Comparison of ENCODE assay signal across 8 cellular contexts in the genomic region with DNA sequence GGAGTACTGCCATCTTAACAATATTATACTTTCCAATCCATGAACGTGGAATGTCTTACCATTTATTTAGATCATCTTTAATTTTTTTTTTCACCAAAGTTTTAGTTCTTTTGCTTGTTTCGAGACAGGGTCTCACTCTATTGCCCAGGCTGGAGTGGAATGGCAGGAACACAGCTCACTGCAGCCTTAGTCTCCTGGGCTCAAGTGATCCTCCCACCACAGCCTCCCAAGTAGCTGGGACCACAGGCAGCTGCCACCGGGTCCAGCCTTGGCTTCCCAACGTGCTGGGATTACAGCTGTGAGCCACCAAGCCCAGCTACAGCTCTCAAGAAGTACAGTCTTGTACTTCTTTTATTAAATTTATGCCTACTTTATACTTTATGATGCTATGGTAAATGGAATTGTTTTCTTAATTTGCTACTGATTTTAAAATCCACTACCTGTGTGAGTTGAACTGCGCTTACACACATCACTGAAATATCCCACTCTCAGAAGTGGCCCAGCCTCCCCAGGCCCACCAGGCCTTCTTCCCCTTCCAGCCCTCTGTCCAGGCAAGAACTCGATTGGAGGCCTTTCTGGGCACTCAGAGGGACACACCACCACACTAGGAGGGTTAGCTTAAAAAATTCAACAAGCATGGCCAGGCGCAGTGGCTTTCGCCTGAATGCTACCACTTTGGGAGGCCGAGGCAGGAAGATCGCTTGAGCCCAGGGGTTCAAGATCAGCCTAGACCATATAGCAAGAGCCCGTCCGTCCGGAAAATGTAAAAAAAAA. TPM values are rescaled to one million over a fixed set of nuclear protein-coding genes. Genes with fewer than 3 reads are reported as not detected.
DNase-seq lines count a peak whose midpoint lies in the region; ATAC-seq, FAIRE-seq and TF ChIP-seq lines count a peak whose summit lies in the region.

No MANE protein-coding gene starts in this region.

- H3K9me3 ChIP-seq in esophagus muscularis mucosa, result no peaks in the 10 kb centered on the region

- no peak for TF ChIP-seq EP300 in esophagus muscularis mucosa (IDR thresholded peaks at IDR 0.05)

- WGBS in esophagus muscularis mucosa, result 42% methylated on average over 13 of the region's 13 CpGs

- peaks cover 17 to 72% (median 53%) of the 10 kb centered on the region in 4 donors for H3K4me1 ChIP-seq in esophagus muscularis mucosa

- H3K27me3 ChIP-seq in esophagus muscularis mucosa, result peaks cover 0 to 4% (median 0%) of the 10 kb centered on the region in 4 donors

- TF ChIP-seq CTCF in RWPE1 (conservative IDR thresholded peaks at IDR 0.05; ENCODE audit: low read depth) (no peak), esophagus muscularis mucosa (IDR thresholded peaks at IDR 0.05) (no peak), progenitor cell of endocrine pancreas (IDR thresholded peaks at IDR 0.05; ENCODE audit: unreplicated experiment) (no peak)

- no peaks in the 10 kb centered on the region for H3K27me3 Mint-ChIP-seq in progenitor cell of endocrine pancreas

- no peak for FAIRE-seq in frontal cortex (lab: Jason Lieb, UNC)

- intact Hi-C loops in esophagus muscularis mucosa (cut with DNase I), result no loop called here

- H3K4me3 ChIP-seq in esophagus muscularis mucosa, result peak overlapping the region; percentile 74 to 99 (median 94)

- no peaks in the 10 kb centered on the region for H3K9me3 Mint-ChIP-seq in progenitor cell of endocrine pancreas (ENCODE audit: low read depth)

- peaks cover 3% of the 10 kb centered on the region for H3K36me3 Mint-ChIP-seq in progenitor cell of endocrine pancreas (ENCODE audit: insufficient read depth)

- H3K4me1 Mint-ChIP-seq in progenitor cell of endocrine pancreas (ENCODE audit: low read depth), result peaks cover 14% of the 10 kb centered on the region

- CTCF ChIA-PET in RWPE1 (lab: Yijun Ruan, JAX), result interaction anchor here (0.6 to 1.3 kb wide), 5 partner anchors 14 to 91 kb away, joined by 3 to 6 read pairs (median 5); no protein-coding TSS in a partner anchor

- DNase-seq in EL, result peak; percentile 30
- no peak for DNase-seq in RWPE1 (ENCODE audit: low spot score)
- DNase-seq in esophagus muscularis mucosa (ENCODE audit: extremely low spot score), result no peak
- DNase-seq in progenitor cell of endocrine pancreas (ENCODE audit: low spot score, unreplicated experiment), result no peak
- DNase-seq in frontal cortex (ENCODE audit: low spot score in 2 of 2), result no peak
- DNase-seq in NOMO-1 treated with dmso at 0.1 percent for 144 hours (lab: John Stamatoyannopoulos, UW; ENCODE audit: unreplicated experiment), result no peak

- no peak for ATAC-seq in HG03521 (IDR thresholded peaks at IDR 0.05; ENCODE audit: unreplicated experiment)
- no peak for ATAC-seq in activated CD4-positive, CD25-positive, alpha-beta regulatory T cell treated with anti-CD3 and anti-CD28 coated beads, Interleukin-2, amount 50 U/mL, for 24 hours

- peaks cover 0 to 18% (median 8%) of the 10 kb centered on the region in 4 donors for H3K36me3 ChIP-seq in esophagus muscularis mucosa

- peak overlapping the region; percentile 99 for H3K4me3 Mint-ChIP-seq in progenitor cell of endocrine pancreas (ENCODE audit: low read depth)

- H3K27ac Mint-ChIP-seq in progenitor cell of endocrine pancreas, result peak overlapping the region; percentile 98

- TF ChIP-seq POLR2A in esophagus muscularis mucosa (IDR thresholded peaks at IDR 0.05; ENCODE audit: low read depth), result no peak

- peak overlapping the region; percentile 98 for H3K27ac ChIP-seq in RWPE1
- H3K27ac ChIP-seq in esophagus muscularis mucosa (replicated peaks in 1 of 4), result peak overlapping the region; percentile 98 to 100 (median 99)

- POLR2A ChIA-PET in RWPE1 (lab: Yijun Ruan, JAX; ENCODE audit: low non-redundant PET), result interaction anchor here (0.6 to 1.0 kb wide), 3 partner anchors 10 to 214 kb away, joined by 3 read pairs; no protein-coding TSS in a partner anchor

RNA-seq across cellular contexts. Expression of a gene that starts 1.0 kb away (rescaled TPM):
- total RNA-seq in esophagus muscularis mucosa, result 10 to 100 TPM; 39.0 to 75.5 (median 49.9) TPM
- 102 and 107 TPM in 2 replicates for total RNA-seq in progenitor cell of endocrine pancreas
- 38.3 TPM for total RNA-seq in frontal cortex

RNA-seq across cellular contexts. Expression of a gene that starts 40.1 kb away (rescaled TPM):
- total RNA-seq in esophagus muscularis mucosa (10 to 100 TPM; 15.9 to 26.1 (median 19.4) TPM), progenitor cell of endocrine pancreas (16.7 and 19.8 TPM in 2 replicates), frontal cortex (10.2 TPM)

RNA-seq across cellular contexts. Expression of a gene that starts 45.0 kb away (rescaled TPM):
- 10 to 100 TPM; 54.2 to 92.6 (median 61.5) TPM for total RNA-seq in esophagus muscularis mucosa
- 53.6 and 54.3 TPM in 2 replicates for total RNA-seq in progenitor cell of endocrine pancreas
- total RNA-seq in frontal cortex, result 17.1 TPM

RNA-seq across cellular contexts. Expression of a gene that starts 49.7 kb away (rescaled TPM):
- not detected for total RNA-seq in esophagus muscularis mucosa
- not detected in 2 replicates for total RNA-seq in progenitor cell of endocrine pancreas
- total RNA-seq in frontal cortex, result not detected
